ENCODE assay signal across 8 cellular contexts in the genomic region with DNA sequence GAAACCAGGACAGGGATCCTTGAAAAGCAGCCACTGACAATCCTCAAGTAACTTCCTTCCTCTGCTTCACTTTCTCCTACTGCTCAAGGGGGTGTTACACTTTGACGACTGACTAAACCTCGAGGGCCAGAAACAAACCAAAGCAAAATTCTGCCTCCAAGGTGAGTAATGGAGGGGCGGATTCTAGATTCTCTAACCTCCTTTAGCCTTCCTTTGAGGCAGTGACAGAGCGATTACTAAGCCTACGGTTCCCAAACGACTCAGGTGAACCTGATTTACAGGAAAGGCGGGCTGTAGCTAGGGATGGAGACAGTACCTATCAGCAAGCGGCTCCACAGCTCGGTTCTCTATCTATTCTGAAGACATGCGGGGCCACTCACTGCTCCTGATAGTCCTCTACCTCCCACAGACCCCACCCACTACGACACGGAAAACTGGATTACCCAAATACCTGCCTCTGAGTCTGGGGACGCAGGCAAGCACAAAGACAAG. TPM values are rescaled to one million over a fixed set of nuclear protein-coding genes. Genes with fewer than 3 reads are reported as not detected.
DNase-seq lines count a peak whose midpoint lies in the region; ATAC-seq, FAIRE-seq and TF ChIP-seq lines count a peak whose summit lies in the region.

No MANE protein-coding gene starts in this region.

- peak; percentile 0 for ATAC-seq in GM18508 (IDR thresholded peaks at IDR 0.05; ENCODE audit: insufficient read depth, unreplicated experiment)
- peak; percentile 21 for ATAC-seq in HG02981 (IDR thresholded peaks at IDR 0.05; ENCODE audit: unreplicated experiment)
- ATAC-seq in lower lobe of right lung = peak; percentile 39 to 47

- no peak for TF ChIP-seq CTCF in AG04450 (IDR thresholded peaks at IDR 0.05; ENCODE audit: low read depth, low read length)
- no peak for TF ChIP-seq CTCF in bronchial epithelial cell (IDR thresholded peaks at IDR 0.05; ENCODE audit: insufficient read depth, low read length, severe bottlenecking)
- TF ChIP-seq CTCF in lower lobe of right lung (IDR thresholded peaks at IDR 0.05) = no peak

- H3K4me3 ChIP-seq in AG04450 (ENCODE audit: low read depth, low read length) (peak overlapping the region; percentile 93), NT2/D1 (ENCODE audit: insufficient read length, low read depth) (peak overlapping the region; percentile 87), bronchial epithelial cell (ENCODE audit: low read depth, low read length) (peak overlapping the region; percentile 51), lower lobe of right lung (peak overlapping the region; percentile 76), stomach smooth muscle (ENCODE audit: low read length in 2 of 2) (peak overlapping the region; percentile 97 to 98)

- intact Hi-C loops in lower lobe of right lung (cut with DNase I) (no loop called here), posterior vena cava (cut with DNase I) (no loop called here)

- peak overlapping the region; percentile 87 for H3K9ac ChIP-seq in NT2/D1 (ENCODE audit: insufficient read length, low read depth)
- peak overlapping the region; percentile 97 to 99 for H3K9ac ChIP-seq in stomach smooth muscle (ENCODE audit: low read length in 2 of 2)

- POLR2A ChIA-PET in AG04450 (lab: Yijun Ruan, JAX) = interaction anchor here (0.6 to 1.0 kb wide), 3 partner anchors 43 to 50 kb away, joined by 3 read pairs; no protein-coding TSS in a partner anchor

- H3K27ac ChIP-seq in AG04450 (ENCODE audit: low read depth, low read length) (peak overlapping the region; percentile 96), lower lobe of right lung (peak overlapping the region; percentile 92), stomach smooth muscle (ENCODE audit: low read length) (peak overlapping the region; percentile 94)

- no peaks in the 10 kb centered on the region for H3K9me3 ChIP-seq in AG04450 (ENCODE audit: control insufficient read depth, insufficient read depth, low read length)
- peaks cover 20% of the 10 kb centered on the region for H3K9me3 ChIP-seq in NT2/D1 (ENCODE audit: insufficient read depth, low read length)
- H3K9me3 ChIP-seq in lower lobe of right lung = no peaks in the 10 kb centered on the region
- no peaks in the 10 kb centered on the region for H3K9me3 ChIP-seq in stomach smooth muscle (ENCODE audit: control insufficient read depth in 2 of 2, low read length in 2 of 2)

- CTCF ChIA-PET in AG04450 (lab: Charles Lee) = interaction anchor here (1.0 to 1.8 kb wide), 2 partner anchors 13 to 49 kb away, joined by 3 to 6 read pairs; no protein-coding TSS in a partner anchor

- peak; percentile 64 for FAIRE-seq in bronchial epithelial cell (lab: Jason Lieb, UNC)

- H3K36me3 ChIP-seq in NT2/D1 (ENCODE audit: insufficient read depth, insufficient read length, low read length) (peaks cover under 1% of the 10 kb centered on the region), bronchial epithelial cell (ENCODE audit: control insufficient read depth, insufficient read depth, low read length) (no peaks in the 10 kb centered on the region), lower lobe of right lung (no peaks in the 10 kb centered on the region), stomach smooth muscle (ENCODE audit: control insufficient read depth in 2 of 2, insufficient read depth in 2 of 2, low read length in 2 of 2) (no peaks in the 10 kb centered on the region)

- H3K27me3 ChIP-seq in AG04450 (ENCODE audit: control insufficient read depth, insufficient read depth, low read length) (no peaks in the 10 kb centered on the region), NT2/D1 (ENCODE audit: insufficient read depth, insufficient read length) (no peaks in the 10 kb centered on the region), bronchial epithelial cell (ENCODE audit: control insufficient read depth, insufficient read depth, low read length) (no peaks in the 10 kb centered on the region), lower lobe of right lung (ENCODE audit: low read depth) (no peaks in the 10 kb centered on the region), stomach smooth muscle (ENCODE audit: control insufficient read depth in 1 of 2, insufficient read depth in 2 of 2, low read length in 2 of 2) (no peaks in the 10 kb centered on the region)

- H3K4me1 ChIP-seq in NT2/D1 (ENCODE audit: insufficient read depth, insufficient read length) = no peaks in the 10 kb centered on the region
- H3K4me1 ChIP-seq in lower lobe of right lung = peaks cover 44% of the 10 kb centered on the region
- H3K4me1 ChIP-seq in stomach smooth muscle (ENCODE audit: control insufficient read depth, insufficient read depth, low read length) = peaks cover 5% of the 10 kb centered on the region

- DNase-seq in AG04450 (ENCODE audit: low read depth, low spot score) (no peak), NT2/D1 (ENCODE audit: low read depth, low spot score) (no peak), bronchial epithelial cell (ENCODE audit: low read depth) (peak; percentile 98), lower lobe of right lung (peak; percentile 42), posterior vena cava (ENCODE audit: low spot score) (no peak)

RNA-seq across cellular contexts. Expression of a gene that starts 0.5 kb away (rescaled TPM):
- 34.4 and 48.4 TPM in 2 replicates for polyA plus RNA-seq in AG04450 (2011; rRNA removed)
- polyA minus RNA-seq in AG04450 (2011; rRNA and poly(A)+ RNA removed) = 36.5 and 58.8 TPM in 2 replicates
- 16.3 and 26.1 TPM in 2 replicates for total RNA-seq in bronchial epithelial cell
- total RNA-seq in lower lobe of right lung = 45.7 TPM
- total RNA-seq in posterior vena cava = 10 to 100 TPM; 29.1 to 37.1 TPM

RNA-seq across cellular contexts. Expression of a gene that starts 0.8 kb away (rescaled TPM):
- 35.3 and 52.9 TPM in 2 replicates for polyA plus RNA-seq in AG04450 (2011; rRNA removed)
- 3.1 and 7.2 TPM in 2 replicates for polyA minus RNA-seq in AG04450 (2011; rRNA and poly(A)+ RNA removed)
- total RNA-seq in bronchial epithelial cell (26.0 and 27.4 TPM in 2 replicates), lower lobe of right lung (40.7 TPM), posterior vena cava (10 to 100 TPM; 32.7 to 45.8 TPM)

RNA-seq across cellular contexts. Expression of a gene that starts 53.1 kb away (rescaled TPM):
- not detected in 2 replicates for polyA plus RNA-seq in AG04450 (2011; rRNA removed)
- not detected in 2 replicates for polyA minus RNA-seq in AG04450 (2011; rRNA and poly(A)+ RNA removed)
- total RNA-seq in bronchial epithelial cell (not detected in 2 replicates), lower lobe of right lung (not detected), posterior vena cava (not detected)

Comparison
In these comparisons a context has a peak if more than half of its experiments do, and no peak if none do; other contexts are left out.
1. DNase-seq: peak in bronchial epithelial cell (single experiment) and lower lobe of right lung (single experiment); none in AG04450 (single experiment), NT2/D1 (single experiment) and posterior vena cava (single experiment).
2. Peak in every context shown above with its lines, with median percentiles within 50 percentile points of each other: H3K27ac ChIP-seq, H3K4me3 ChIP-seq and ATAC-seq.